Comparison of ENCODE assay signal across 8 cellular contexts in the genomic region with DNA sequence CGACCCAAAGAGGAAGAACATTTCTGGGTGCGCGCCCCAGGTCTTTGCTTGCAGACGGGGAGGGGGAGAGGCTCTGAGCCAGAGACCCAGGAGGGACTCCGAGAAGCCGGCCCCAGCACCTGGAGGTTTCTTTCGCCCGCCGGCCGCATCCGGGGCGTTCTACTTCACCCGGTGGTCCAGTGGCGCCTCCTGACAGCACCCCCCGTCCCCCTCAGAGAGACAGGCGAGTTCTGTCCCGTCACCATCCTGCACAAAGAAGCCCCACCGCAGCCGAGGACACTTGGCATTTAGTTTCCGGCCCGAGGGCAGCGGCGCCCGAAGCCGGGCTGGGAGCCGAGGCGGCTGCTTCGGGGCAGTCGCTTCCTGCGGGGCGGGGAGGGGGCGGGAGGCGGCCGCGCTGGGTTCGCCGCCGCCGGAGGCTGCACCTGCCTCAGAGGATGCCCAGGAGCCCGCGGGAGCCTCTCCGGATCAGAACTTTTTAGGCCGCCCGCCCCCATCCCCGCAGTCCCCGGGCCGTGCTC. TPM values are rescaled to one million over a fixed set of nuclear protein-coding genes. Genes with fewer than 3 reads are reported as not detected.
DNase-seq lines count a peak whose midpoint lies in the region; ATAC-seq, FAIRE-seq and TF ChIP-seq lines count a peak whose summit lies in the region.

A gene (plus strand): TSS at position 424 of the 521 bp plus-strand sequence.

- H3K4me3 ChIP-seq in H1 (ENCODE audit: extremely low read depth in 1 of 4, insufficient read depth in 2 of 4, low read depth in 3 of 4, low read length in 4 of 4) (peak within 1 kb of the TSS; percentile 62 to 86 (median 67)), mucosa of descending colon (no peak within 1 kb of the TSS)

- H4K91ac ChIP-seq in H1 (replicated peaks; ENCODE audit: insufficient read length, low read length), result peak within 1 kb of the TSS; percentile 97

- CTCF ChIA-PET in H1 (lab: Charles Lee; ENCODE audit: partially characterized antibody), result interaction anchor here (0.7 to 3.0 kb wide), 4 partner anchors 146 to 461 kb away, joined by 3 to 24 read pairs (median 12); no protein-coding TSS in a partner anchor

- peak within 1 kb of the TSS; percentile 40 for H2BK12ac ChIP-seq in H1 (ENCODE audit: low read depth, low read length)

- H2AFZ ChIP-seq in H1 (ENCODE audit: low read length), result peak within 1 kb of the TSS; percentile 87

- no peak within 1 kb of the TSS for H4K5ac ChIP-seq in H1 (ENCODE audit: insufficient read length, low read depth, low read length)

- peaks cover 0 to 19% (median 10%) of the 10 kb centered on the region in 4 experiments; a peak in 5 of 7 replicates for H3K27me3 ChIP-seq in H1 (replicated peaks in 1 of 4; ENCODE audit: control insufficient read depth in 3 of 4, extremely low read depth in 1 of 4, insufficient read depth in 3 of 4, low read length in 3 of 4)

- ATAC-seq in mucosa of descending colon (peak; percentile 25), HG02798 (IDR thresholded peaks at IDR 0.05; ENCODE audit: poor library complexity, unreplicated experiment) (no peak), GM21619 (IDR thresholded peaks at IDR 0.05; ENCODE audit: unreplicated experiment) (no peak)

- H4K20me1 ChIP-seq in H1 (replicated peaks in 1 of 2; ENCODE audit: control insufficient read depth in 1 of 2, insufficient read depth in 2 of 2, low read length in 2 of 2), result peaks cover 0 to 3% of the 10 kb centered on the region in 2 experiments

- no peak within 1 kb of the TSS for H2BK5ac ChIP-seq in H1 (ENCODE audit: low read depth, low read length)

- H3K23ac ChIP-seq in H1 (ENCODE audit: insufficient read length), result no peak within 1 kb of the TSS

- peak within 1 kb of the TSS; percentile 62 to 82 (median 71) for H3K9ac ChIP-seq in H1 (replicated peaks in 1 of 4; ENCODE audit: extremely low read depth in 1 of 4, low read depth in 3 of 4, low read length in 3 of 4)

- no peak for TF ChIP-seq RAD21 in H1 (IDR thresholded peaks at IDR 0.05 in 1 of 2, conservative IDR thresholded peaks at IDR 0.05 in 1 of 2; ENCODE audit: low read depth in 2 of 2, low read length in 2 of 2)

- peak within 1 kb of the TSS; percentile 61 for H3K56ac ChIP-seq in H1 (replicated peaks; ENCODE audit: insufficient read length, low read depth, low read length)

- H3K4me2 ChIP-seq in H1 (ENCODE audit: insufficient read depth in 1 of 2, low read depth in 2 of 2, low read length in 2 of 2), result peak within 1 kb of the TSS; percentile 92 to 99

- WGBS in H1 (ENCODE audit: extremely low coverage in 1 of 2, insufficient coverage in 1 of 2, insufficient read length in 1 of 2, insufficient replicate concordance in 2 of 2, low coverage in 1 of 2, low lambda C conversion rate in 2 of 2, missing lambda C conversion rate in 1 of 2), 2 experiments, result 1% methylated on average over 18 of the region's 47 CpGs; no CpG with 5 or more reads in 1 of the 2 experiments

- H3K79me1 ChIP-seq in H1 (ENCODE audit: low read depth, low read length), result peaks cover 4% of the 10 kb centered on the region; the same call in 1 of the 2 replicates

- H3K23me2 ChIP-seq in H1 (ENCODE audit: low read depth, low read length), result peaks cover 25% of the 10 kb centered on the region

- H3K14ac ChIP-seq in H1 (ENCODE audit: insufficient read length), result no peak within 1 kb of the TSS

- H3K79me2 ChIP-seq in H1 (ENCODE audit: control insufficient read depth in 1 of 2, insufficient read depth in 2 of 2, low read length in 2 of 2), result peaks cover 3 to 41% of the 10 kb centered on the region in 2 experiments; a peak in 3 of 4 replicates

- no peak within 1 kb of the TSS for H2AK5ac ChIP-seq in H1 (ENCODE audit: low read depth, low read length)

- H3K36me3 ChIP-seq in H1 (ENCODE audit: control insufficient read depth in 2 of 4, insufficient read depth in 4 of 4, low read length in 3 of 4) (no peaks in the 10 kb centered on the region), mucosa of descending colon (ENCODE audit: low read depth) (no peaks in the 10 kb centered on the region)

- intact Hi-C loops in mucosa of descending colon (cut with DNase I, micrococcal nuclease), result no loop called here

- H3K9me3 ChIP-seq in H1 (ENCODE audit: insufficient read depth in 2 of 2, low read depth in 1 of 2, low read length in 1 of 2), result no peaks in the 10 kb centered on the region
- no peaks in the 10 kb centered on the region for H3K9me3 ChIP-seq in mucosa of descending colon

- H2BK120ac ChIP-seq in H1 (replicated peaks; ENCODE audit: low read depth, low read length), result no peak within 1 kb of the TSS

- DNase-seq in NCI-H510A (lab: John Stamatoyannopoulos, UW), result peak; percentile 48
- DNase-seq in NCI-H510A treated with DMSO at 0.1 percent for 48 hours (lab: John Stamatoyannopoulos, UW), result no peak
- DNase-seq in RPMI8226, result peak; percentile 70
- DNase-seq in H1 (ENCODE audit: low read depth in 1 of 2, low spot score in 2 of 2), result peak in 1 of 2 experiments; percentile 83
- no peak for DNase-seq in mucosa of descending colon
- no peak for DNase-seq in NOMO-1 treated with DMSO at 0.1 percent for 48 hours (lab: John Stamatoyannopoulos, UW; ENCODE audit: unreplicated experiment)

- H3K27ac ChIP-seq in H1 (ENCODE audit: low read depth, low read length), result 0 out of 2 replicates have a peak within 1 kb of the TSS, but pooled peaks have one; percentile 16

- H2BK15ac ChIP-seq in H1 (ENCODE audit: low read length), result no peak within 1 kb of the TSS

- H3K4ac ChIP-seq in H1 (replicated peaks; ENCODE audit: insufficient read length, low read depth, low read length), result no peak within 1 kb of the TSS

- H4K8ac ChIP-seq in H1 (ENCODE audit: extremely low read depth, insufficient read depth, low read length), result peak within 1 kb of the TSS; percentile 41

- H3K4me1 ChIP-seq in H1 (replicated peaks in 1 of 4; ENCODE audit: control insufficient read depth in 3 of 4, insufficient read depth in 4 of 4, low read length in 3 of 4), result peaks cover 2 to 7% (median 4%) of the 10 kb centered on the region in 4 experiments; a peak in 5 of 7 replicates
- H3K4me1 ChIP-seq in mucosa of descending colon (ENCODE audit: low read depth), result peaks cover 25% of the 10 kb centered on the region

- POLR2A ChIA-PET in H1 (lab: Charles Lee; ENCODE audit: partially characterized antibody), result interaction anchor here (0.7 to 4.0 kb wide), 5 partner anchors 9 to 462 kb away, joined by 3 to 19 read pairs (median 3); a partner anchor contains a TSS

- H3K18ac ChIP-seq in H1 (ENCODE audit: extremely low read depth, low read length), result peak within 1 kb of the TSS; percentile 88

- TF ChIP-seq CTCF in H1 (IDR thresholded peaks at IDR 0.05; ENCODE audit: control extremely low read depth in 1 of 3, insufficient read depth in 1 of 3, low read depth in 1 of 3, low read length in 3 of 3) (no peak), mucosa of descending colon (IDR thresholded peaks at IDR 0.05) (no peak)

- TF ChIP-seq POLR2A in H1 (IDR thresholded peaks at IDR 0.05; ENCODE audit: control extremely low read depth in 1 of 2, low read depth in 2 of 2, low read length in 2 of 2), result no peak

- no peak for TF ChIP-seq EP300 in H1 (IDR thresholded peaks at IDR 0.05; ENCODE audit: borderline replicate concordance in 1 of 2, low read depth in 2 of 2, low read length in 2 of 2)

- H2BK20ac ChIP-seq in H1 (ENCODE audit: low read length), result no peak within 1 kb of the TSS

- FAIRE-seq in H1 (lab: Jason Lieb, UNC), result no peak

TF ChIP-seq in H1, 55 proteins besides CTCF, POLR2A, EP300 and RAD21:
- TF ChIP-seq SAP30 (IDR thresholded peaks at IDR 0.05; ENCODE audit: insufficient read depth, insufficient replicate concordance, low read length), result peak; percentile 67
- no peak for TF ChIP-seq GABPA (IDR thresholded peaks at IDR 0.05; ENCODE audit: borderline replicate concordance, insufficient read depth, low read length)
- TF ChIP-seq NANOG (IDR thresholded peaks at IDR 0.05; ENCODE audit: insufficient read depth, low read depth, low read length, poor library complexity, severe bottlenecking), result no peak
- TF ChIP-seq JUN (IDR thresholded peaks at IDR 0.05; ENCODE audit: low read depth, low read length), result no peak
- peak; percentile 7 to 17; a peak in 3 of 4 replicates for TF ChIP-seq SIN3A (conservative IDR thresholded peaks at IDR 0.05 in 1 of 2, IDR thresholded peaks at IDR 0.05 in 1 of 2; ENCODE audit: low read depth in 1 of 2, low read length in 2 of 2)

RNA-seq across cellular contexts. Expression of the gene that starts here (rescaled TPM):
- 15.8 and 18.1 TPM in 2 replicates for total RNA-seq in H1 (2021; fragmentation: NEBNext Ultra II Directional; extraction: Animal tissue kit (Norgen Biotek cat#: 25700))
- 4.4 and 5.3 TPM in 2 replicates for polyA plus RNA-seq in H1 (2011; rRNA removed)
- 4.7 TPM for polyA plus RNA-seq in H1 (2011; cell fraction: cytosol; rRNA removed)
- 16.0 TPM for polyA plus RNA-seq in H1 (2011; cell fraction: nucleus; rRNA removed)
- polyA plus RNA-seq in H1 (2012, experiment 1 of 2), result 4.6 to 7.5 TPM (median 6.3 TPM) in 4 replicates
- 0.68 TPM for polyA plus RNA-seq in H1 (2012, experiment 2 of 2)
- polyA plus RNA-seq in H1 (2013, experiment 1 of 2), result 6.8 TPM
- 7.1 TPM for polyA plus RNA-seq in H1 (2013, experiment 2 of 2)
- 16.3 and 19.1 TPM in 2 replicates for polyA minus RNA-seq in H1 (2011; rRNA and poly(A)+ RNA removed)
- polyA minus RNA-seq in H1 (2011; cell fraction: cytosol; rRNA and poly(A)+ RNA removed), result 8.8 TPM
- polyA minus RNA-seq in H1 (2011; cell fraction: nucleus; rRNA and poly(A)+ RNA removed), result 43.7 TPM
- total RNA-seq in mucosa of descending colon, result 1 to 10 TPM in 1 of 3 donors, under 1 TPM in 2; 0.22 to 2.0 (median 0.32) TPM

Comparison
In these comparisons a context has a peak if more than half of its experiments do, and no peak if none do; other contexts are left out.
1. DNase-seq: peak in NCI-H510A (single experiment) and RPMI8226 (single experiment); none in NCI-H510A treated with DMSO at 0.1 percent for 48 hours (single experiment), mucosa of descending colon (0 of 3) and NOMO-1 treated with DMSO at 0.1 percent for 48 hours (single experiment).